ENCODE assay signal across 20 cellular contexts in genomic region chr2:14385043-14385442, GRCh38.
DNase-seq lines count a peak whose midpoint lies in the region; ATAC-seq, FAIRE-seq and TF ChIP-seq lines count a peak whose summit lies in the region.
"Had no signal": no experiment of that assay in that cellular context is flagged by ENCODE, and none has a peak within 500 bp of the region (broad histone marks: within the 10 kb centered on the region; RNA-seq: fewer than 3 reads in every experiment).

No MANE protein-coding gene starts in this region.

- H3K4me1 ChIP-seq in GM23338 (ENCODE audit: insufficient read depth): no peaks in the 10 kb centered on the region
- no peaks in the 10 kb centered on the region for H3K4me1 ChIP-seq in PC-3 (ENCODE audit: insufficient read depth, low read length)
- H3K4me1 ChIP-seq in keratinocyte (ENCODE audit: control insufficient read depth, extremely low read depth, insufficient read depth, low read length): no peaks in the 10 kb centered on the region
- no peaks in the 10 kb centered on the region for H3K4me1 ChIP-seq in prostate gland (replicated peaks)
- H3K4me1 ChIP-seq: BE2C, pancreas, tibial nerve had no signal

- H3K9me1 ChIP-seq in keratinocyte (ENCODE audit: control insufficient read depth, extremely low read depth, insufficient read depth, low read length): no peaks in the 10 kb centered on the region

- no peak overlapping the region for H3K4me3 Mint-ChIP-seq in GM23338
- H3K4me3 Mint-ChIP-seq: central memory CD8-positive, alpha-beta T cell; stimulated activated effector memory CD8-positive, alpha-beta T cell treated with anti-CD3 and anti-CD28 coated beads, Interleukin-12 subunit alpha, Interleukin-12 subunit beta, amount 100 ng/mL, for 72 hours had no signal

- DNase-seq in GM03348 (ENCODE audit: low spot score): peak; percentile 1
- DNase-seq in GM23338 (ENCODE audit: low spot score): no peak
- peak; percentile 11 for DNase-seq in PC-3
- no peak for DNase-seq in keratinocyte (ENCODE audit: low read depth, low spot score)
- DNase-seq in SHP77 (lab: John Stamatoyannopoulos, UW): no peak
- no peak for DNase-seq in NCI-H2196 (lab: John Stamatoyannopoulos, UW; ENCODE audit: unreplicated experiment)
- DNase-seq in HT-29 (ENCODE audit: low spot score): no peak
- DNase-seq in prostate gland (ENCODE audit: low spot score): no peak
- DNase-seq: activated CD4-positive, CD25-positive, alpha-beta regulatory T cell; activated effector memory CD4-positive, alpha-beta T cell treated with Interleukin-2 at 50 U/mL for 16 hours; BE2C; Calu3; effector CD4-positive, alpha-beta T cell; GF-D8; left ventricle myocardium superior; NCI-H226; pancreas had no signal

- WGBS in prostate gland: 36% methylated on average over 4 of the region's 4 CpGs

- POLR2A ChIA-PET in PC-3 (lab: Charles Lee; ENCODE audit: unreplicated experiment): no interaction called here

- H3K9me2 ChIP-seq in GM23338 (ENCODE audit: insufficient read depth): no peaks in the 10 kb centered on the region
- no peaks in the 10 kb centered on the region for H3K9me2 ChIP-seq in PC-3 (replicated peaks; ENCODE audit: low read length)

- H3K9me3 ChIP-seq in PC-3 (ENCODE audit: low read length): no peaks in the 10 kb centered on the region
- no peaks in the 10 kb centered on the region for H3K9me3 ChIP-seq in keratinocyte (ENCODE audit: control insufficient read depth, low read depth, low read length)
- no peaks in the 10 kb centered on the region for H3K9me3 ChIP-seq in prostate gland
- H3K9me3 ChIP-seq: BE2C, pancreas, tibial nerve had no signal

- H3F3A ChIP-seq in GM23338 (replicated peaks; ENCODE audit: low read depth) (no peaks in the 10 kb centered on the region), PC-3 (ENCODE audit: low read length, unreplicated experiment) (no peaks in the 10 kb centered on the region)

- H3K27ac ChIP-seq in GM23338 (ENCODE audit: low read depth): no peak overlapping the region
- H3K27ac ChIP-seq in PC-3 (ENCODE audit: low read length): no peak overlapping the region
- no peak overlapping the region for H3K27ac ChIP-seq in keratinocyte (ENCODE audit: control insufficient read depth, insufficient read depth, low read length)
- H3K27ac ChIP-seq in prostate gland: no peak overlapping the region
- H3K27ac ChIP-seq: pancreas, tibial nerve had no signal

- H4K20me1 ChIP-seq in GM23338 (replicated peaks; ENCODE audit: insufficient read depth): no peaks in the 10 kb centered on the region
- no peaks in the 10 kb centered on the region for H4K20me1 ChIP-seq in PC-3 (ENCODE audit: low read length)
- no peaks in the 10 kb centered on the region for H4K20me1 ChIP-seq in keratinocyte (ENCODE audit: control insufficient read depth, extremely low read depth, insufficient read depth, low read length)

- ATAC-seq in GM23338 (no peak), PC-3 (peak; percentile 24; the same call in 1 of the 2 replicates)
- ATAC-seq: left ventricle myocardium superior; pancreas; stimulated activated effector memory CD8-positive, alpha-beta T cell treated with anti-CD3 and anti-CD28 coated beads, Interleukin-12 subunit alpha, Interleukin-12 subunit beta, amount 100 ng/mL, for 72 hours had no signal

- BruUV-seq in PC-3 (replicated peaks; lab: Mats Ljungman, UMichigan): no TSS peak

- H2AFZ ChIP-seq in GM23338 (no peak overlapping the region), PC-3 (ENCODE audit: low read length) (no peak overlapping the region), keratinocyte (ENCODE audit: control insufficient read depth, low read length) (no peak overlapping the region)

- H3K4me3 ChIP-seq in GM23338 (no peak overlapping the region), PC-3 (ENCODE audit: low read length) (no peak overlapping the region), keratinocyte (ENCODE audit: control insufficient read depth in 2 of 3, extremely low read depth in 1 of 3, insufficient read depth in 2 of 3, low read depth in 1 of 3, low read length in 3 of 3) (no peak overlapping the region), prostate gland (no peak overlapping the region)
- H3K4me3 ChIP-seq: pancreas, tibial nerve had no signal

- H3K4me1 Mint-ChIP-seq in GM23338: no peaks in the 10 kb centered on the region
- H3K4me1 Mint-ChIP-seq: central memory CD8-positive, alpha-beta T cell; stimulated activated effector memory CD8-positive, alpha-beta T cell treated with anti-CD3 and anti-CD28 coated beads, Interleukin-12 subunit alpha, Interleukin-12 subunit beta, amount 100 ng/mL, for 72 hours had no signal

- intact Hi-C loops in PC-3 (cut with micrococcal nuclease): no loop called here
- intact Hi-C loops in prostate gland (cut with DNase I): no loop called here

- FAIRE-seq in keratinocyte (lab: Jason Lieb, UNC): peak; percentile 32
- FAIRE-seq: pancreas had no signal

- H3K36me3 ChIP-seq in GM23338 (ENCODE audit: insufficient read depth) (no peaks in the 10 kb centered on the region), PC-3 (ENCODE audit: low read depth, low read length) (no peaks in the 10 kb centered on the region), keratinocyte (ENCODE audit: control insufficient read depth in 2 of 2, extremely low read depth in 1 of 2, insufficient read depth in 2 of 2, low read length in 2 of 2) (no peaks in the 10 kb centered on the region), prostate gland (no peaks in the 10 kb centered on the region)
- H3K36me3 ChIP-seq: BE2C, pancreas, tibial nerve had no signal

- no peaks in the 10 kb centered on the region for H3K27me3 ChIP-seq in GM23338 (ENCODE audit: insufficient read depth)
- peaks cover 21% of the 10 kb centered on the region for H3K27me3 ChIP-seq in PC-3 (ENCODE audit: low read length)
- peaks cover 2% of the 10 kb centered on the region for H3K27me3 ChIP-seq in keratinocyte (ENCODE audit: control insufficient read depth, extremely low read depth, insufficient read depth, low read length)
- no peaks in the 10 kb centered on the region for H3K27me3 ChIP-seq in prostate gland (replicated peaks; ENCODE audit: insufficient read depth)
- H3K27me3 ChIP-seq: BE2C, pancreas, tibial nerve had no signal

- dilution Hi-C loops in keratinocyte (cut with MboI; ENCODE audit: extremely low pct_ligation_motif_present, low sequenced_read_pairs): no loop called here

- CTCF ChIA-PET in PC-3 (lab: Charles Lee): interaction anchor here (0.6 kb wide), 1 partner anchor 77 kb away, joined by 3 read pairs; no protein-coding TSS in a partner anchor

- H3K36me3 Mint-ChIP-seq in GM23338 (ENCODE audit: low read depth): no peaks in the 10 kb centered on the region
- H3K36me3 Mint-ChIP-seq: stimulated activated effector memory CD8-positive, alpha-beta T cell treated with anti-CD3 and anti-CD28 coated beads, Interleukin-12 subunit alpha, Interleukin-12 subunit beta, amount 100 ng/mL, for 72 hours had no signal

- H3K9ac ChIP-seq in PC-3 (ENCODE audit: low read length) (no peak overlapping the region), keratinocyte (ENCODE audit: control insufficient read depth, extremely low read depth, insufficient read depth, low read length) (no peak overlapping the region)

- H3K9me3 Mint-ChIP-seq in GM23338: no peaks in the 10 kb centered on the region

- H3K4me2 ChIP-seq in GM23338: no peak overlapping the region
- no peak overlapping the region for H3K4me2 ChIP-seq in PC-3 (ENCODE audit: low read length)
- no peak overlapping the region for H3K4me2 ChIP-seq in keratinocyte (ENCODE audit: control insufficient read depth, extremely low read depth, insufficient read depth, low read depth, low read length)

- H3K27me3 Mint-ChIP-seq in GM23338 (ENCODE audit: insufficient read depth, low read depth, poor library complexity): no peaks in the 10 kb centered on the region
- H3K27me3 Mint-ChIP-seq: central memory CD8-positive, alpha-beta T cell had no signal

- no peak for TF ChIP-seq POLR2A in prostate gland (IDR thresholded peaks at IDR 0.05)

- no peak overlapping the region for H3K27ac Mint-ChIP-seq in GM23338
- H3K27ac Mint-ChIP-seq: stimulated activated effector memory CD8-positive, alpha-beta T cell treated with anti-CD3 and anti-CD28 coated beads, Interleukin-12 subunit alpha, Interleukin-12 subunit beta, amount 100 ng/mL, for 72 hours had no signal

- no peaks in the 10 kb centered on the region for H3K79me2 ChIP-seq in GM23338 (replicated peaks; ENCODE audit: insufficient read depth)
- no peaks in the 10 kb centered on the region for H3K79me2 ChIP-seq in PC-3 (ENCODE audit: low read length)
- no peaks in the 10 kb centered on the region for H3K79me2 ChIP-seq in keratinocyte (ENCODE audit: control insufficient read depth, insufficient read depth, low read length)

- TF ChIP-seq CTCF in GM23338 (conservative IDR thresholded peaks at IDR 0.05; ENCODE audit: low read depth in 2 of 2) (peak; percentile 8 to 38; a peak in 2 of 4 replicates), PC-3 (conservative IDR thresholded peaks at IDR 0.05; ENCODE audit: low read depth, low read length) (0 out of 2 replicates have a peak, but pooled peaks have one; percentile 11), keratinocyte (optimal IDR thresholded peaks at IDR 0.05 in 1 of 3, IDR thresholded peaks at IDR 0.05 in 1 of 3, conservative IDR thresholded peaks at IDR 0.05 in 1 of 3; ENCODE audit: extremely low read depth in 1 of 3, insufficient read depth in 2 of 3, low read length in 3 of 3) (peak in 1 of 3 experiments; percentile 48), prostate gland (IDR thresholded peaks at IDR 0.05) (no peak)

Comparison
In these comparisons a context has a peak if more than half of its experiments do, and no peak if none do; other contexts are left out.
1. DNase-seq: peak in GM03348 (single experiment) and PC-3 (single experiment); none in GM23338 (single experiment), keratinocyte (single experiment), SHP77 (0 of 2), NCI-H2196 (single experiment), HT-29 (single experiment) and prostate gland (single experiment).
2. CTCF ChIP-seq: peak in GM23338 (2 of 2) and PC-3 (single experiment); none in prostate gland (0 of 4).